Comparison of ENCODE assay signal across 25 cellular contexts in the genomic region with DNA sequence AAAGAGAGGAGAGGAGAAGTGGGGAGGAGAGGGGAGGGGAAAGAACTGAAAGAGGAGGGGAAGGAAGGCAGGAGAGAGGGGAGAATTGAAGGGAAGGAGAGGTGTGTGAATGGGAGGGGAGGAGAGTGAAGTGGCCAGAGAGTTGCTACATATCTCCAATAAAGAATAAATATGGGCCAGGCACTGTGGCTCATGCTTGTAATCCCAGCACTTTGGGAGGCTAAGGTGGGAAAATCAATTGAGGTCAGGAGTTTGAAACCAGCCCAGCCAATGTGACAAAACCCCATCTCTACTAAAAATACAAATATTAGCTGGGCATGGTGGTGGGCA.
A peak's percentile ranks its signal among the peaks of the same experiment; 100 is the strongest.
DNase-seq lines count a peak whose midpoint lies in the region; ATAC-seq and TF ChIP-seq lines count a peak whose summit lies in the region.
"Had no signal": no experiment of that assay in that cellular context is flagged by ENCODE, and none has a peak within 500 bp of the region (broad histone marks: within the 10 kb centered on the region; RNA-seq: fewer than 3 reads in every experiment).

No MANE protein-coding gene starts in this region.

- DNase-seq in PC-3 = no peak
- no peak for DNase-seq in mesenchymal stem cell
- DNase-seq in C1 segment of cervical spinal cord (lab: John Stamatoyannopoulos, UW) = no peak
- no peak for DNase-seq in NOMO-1 treated with dmso at 0.1 percent for 144 hours (lab: John Stamatoyannopoulos, UW; ENCODE audit: unreplicated experiment)
- DNase-seq: activated CD4-positive, alpha-beta T cell treated with anti-CD3 and anti-CD28 coated beads, Interleukin-2, amount 50 U/mL, for 1 hour; activated CD8-positive, alpha-beta memory T cell treated with anti-CD3 and anti-CD28 coated beads, Interleukin-2, amount 10 ng/mL, durations not matched to agents 7 days and 5 days; activated naive CD4-positive, alpha-beta T cell treated with Interleukin-2 at 50 U/mL for 16 hours; activated T-cell treated with anti-CD3 and anti-CD28 coated beads, Interleukin-2, amount 50 U/mL, for 72 hours; KG1; left ventricle myocardium inferior; naive B cell; NCI-H1417 treated with DMSO at 0.1 percent for 48 hours; NCI-H2081 treated with DMSO at 0.1 percent for 48 hours; NCI-H226; Right ventricle myocardium superior; stimulated activated CD4-positive, alpha-beta T cell treated with anti-CD3 and anti-CD28 coated beads, Interleukin-15, amount 100 ng/mL, for 24 hours; stimulated activated naive B cell treated with anti-CD40 and anti-IgM and Interleukin-4, amounts not matched to agents 10 μg/mL and 1 μg/mL and 100 μg/mL, for 72 hours; SW 1271; T1000 had no signal

- H4K20me1 ChIP-seq in PC-3 (ENCODE audit: low read length) = no peaks in the 10 kb centered on the region

- no TSS peak for BruUV-seq in PC-3 (replicated peaks; lab: Mats Ljungman, UMichigan)

- POLR2A ChIA-PET in PC-3 (lab: Charles Lee; ENCODE audit: unreplicated experiment) = no interaction called here

- no peak overlapping the region for H2AK5ac ChIP-seq in mesenchymal stem cell (ENCODE audit: low read length, severe bottlenecking)

- no peak overlapping the region for H4K91ac ChIP-seq in mesenchymal stem cell (ENCODE audit: low read length)

- no peak overlapping the region for H4K8ac ChIP-seq in mesenchymal stem cell (ENCODE audit: low read length)

- H2BK120ac ChIP-seq in mesenchymal stem cell (ENCODE audit: low read depth, low read length) = no peak overlapping the region

- H3K4me3 ChIP-seq in PC-3 (ENCODE audit: low read length) (no peak overlapping the region), mesenchymal stem cell (ENCODE audit: insufficient read depth in 1 of 2, low read depth in 1 of 2, low read length in 2 of 2) (no peak overlapping the region)
- H3K4me3 ChIP-seq: left ventricle myocardium inferior had no signal

- H3K36me3 ChIP-seq in PC-3 (ENCODE audit: low read depth, low read length) (no peaks in the 10 kb centered on the region), mesenchymal stem cell (ENCODE audit: control insufficient read depth in 1 of 2, insufficient read depth in 2 of 2, low read depth in 1 of 2, low read length in 2 of 2) (no peaks in the 10 kb centered on the region)
- H3K36me3 ChIP-seq: left ventricle myocardium inferior had no signal

- H2BK12ac ChIP-seq in mesenchymal stem cell (ENCODE audit: low read length in 2 of 2) = no peak overlapping the region

- no peak overlapping the region for H3K23ac ChIP-seq in mesenchymal stem cell (ENCODE audit: low read length in 2 of 2)

- 0 out of 2 replicates have a peak overlapping the region, but pooled peaks have one; percentile 12 for H3K9ac ChIP-seq in PC-3 (ENCODE audit: low read length)
- no peak overlapping the region for H3K9ac ChIP-seq in mesenchymal stem cell (ENCODE audit: low read length)

- H3K79me1 ChIP-seq in mesenchymal stem cell (replicated peaks; ENCODE audit: low read length, poor library complexity, severe bottlenecking) = no peaks in the 10 kb centered on the region

- H3K79me2 ChIP-seq in PC-3 (ENCODE audit: low read length) = no peaks in the 10 kb centered on the region

- TF ChIP-seq CTCF in PC-3 (conservative IDR thresholded peaks at IDR 0.05; ENCODE audit: low read depth, low read length) = no peak

- H3K27ac ChIP-seq in PC-3 (ENCODE audit: low read length) (peak overlapping the region; percentile 81), mesenchymal stem cell (ENCODE audit: low read length, poor library complexity, severe bottlenecking) (peak overlapping the region; percentile 82)
- H3K27ac ChIP-seq: C4-2B, left ventricle myocardium inferior had no signal

- no peaks in the 10 kb centered on the region for H3K9me2 ChIP-seq in PC-3 (replicated peaks; ENCODE audit: low read length)

- H2AFZ ChIP-seq in PC-3 (ENCODE audit: low read length) (no peak overlapping the region), mesenchymal stem cell (ENCODE audit: low read depth, low read length) (no peak overlapping the region)

- peaks cover 12% of the 10 kb centered on the region for H3K4me1 ChIP-seq in PC-3 (ENCODE audit: insufficient read depth, low read length)
- H3K4me1 ChIP-seq in mesenchymal stem cell (ENCODE audit: control insufficient read depth, insufficient read depth, low read depth, low read length) = peaks cover 3% of the 10 kb centered on the region
- H3K4me1 ChIP-seq: left ventricle myocardium inferior had no signal

- ATAC-seq in GM19324 (IDR thresholded peaks at IDR 0.05; ENCODE audit: low FRiP score, unreplicated experiment) (peak; percentile 25), HG02571 (IDR thresholded peaks at IDR 0.05; ENCODE audit: unreplicated experiment) (peak; percentile 15), PC-3 (peak; percentile 48), HG02759 (IDR thresholded peaks at IDR 0.05; ENCODE audit: unreplicated experiment) (no peak), HG03378 (IDR thresholded peaks at IDR 0.05; ENCODE audit: unreplicated experiment) (no peak)
- ATAC-seq: activated CD8-positive, alpha-beta memory T cell treated with anti-CD3 and anti-CD28 coated beads, Interleukin-2, amount 10 ng/mL, durations not matched to agents 7 days and 5 days; activated T-cell treated with anti-CD3 and anti-CD28 coated beads, Interleukin-2, amount 50 U/mL, for 72 hours; stimulated activated naive B cell treated with anti-CD40 and anti-IgM and Interleukin-4, amounts not matched to agents 10 μg/mL and 1 μg/mL and 100 μg/mL, for 72 hours; WTC11 had no signal

- no peak overlapping the region for H3K18ac ChIP-seq in mesenchymal stem cell (ENCODE audit: low read depth in 1 of 2, low read length in 2 of 2)

- H2BK15ac ChIP-seq in mesenchymal stem cell (ENCODE audit: low read depth, poor library complexity, severe bottlenecking) = no peak overlapping the region

- H2BK5ac ChIP-seq in mesenchymal stem cell (ENCODE audit: low read depth, low read length, poor library complexity, severe bottlenecking) = peak overlapping the region; percentile 22

- H3K4me2 ChIP-seq in PC-3 (ENCODE audit: low read length) (peak overlapping the region; percentile 59; the same call in 1 of the 2 replicates), mesenchymal stem cell (ENCODE audit: low read length, poor library complexity, severe bottlenecking) (no peak overlapping the region)

- H3K9me3 ChIP-seq in PC-3 (ENCODE audit: low read length) (no peaks in the 10 kb centered on the region), mesenchymal stem cell (ENCODE audit: control insufficient read depth, low read length) (peaks cover 10% of the 10 kb centered on the region)

- no peaks in the 10 kb centered on the region for H3F3A ChIP-seq in PC-3 (ENCODE audit: low read length, unreplicated experiment)

- no peak overlapping the region for H3K14ac ChIP-seq in mesenchymal stem cell (ENCODE audit: low read length in 2 of 2)

- CTCF ChIA-PET in PC-3 (lab: Charles Lee) = no interaction called here

- H3K4ac ChIP-seq in mesenchymal stem cell (ENCODE audit: low read depth in 1 of 2, low read length in 2 of 2) = no peak overlapping the region

- H3K27me3 ChIP-seq in PC-3 (ENCODE audit: low read length) (no peaks in the 10 kb centered on the region), mesenchymal stem cell (ENCODE audit: control insufficient read depth in 1 of 2, insufficient read depth in 1 of 2, low read length in 2 of 2) (no peaks in the 10 kb centered on the region)

- intact Hi-C loops in PC-3 (cut with micrococcal nuclease) = no loop called here

Comparison
In these comparisons a context has a peak if more than half of its experiments do, and no peak if none do; other contexts are left out.
1. ATAC-seq: peak in GM19324 (single experiment), HG02571 (single experiment) and PC-3 (single experiment); none in HG02759 (single experiment) and HG03378 (single experiment).